ENCODE assay signal across 1 cellular context in genomic region chr2:70006447-70006784, GRCh38.
TF ChIP-seq lines count a peak whose summit lies in the region.

No MANE protein-coding gene starts in this region.

TF ChIP-seq in HepG2, 621 proteins besides CTCF, POLR2A, EP300 and RAD21 (continued from another document):
- TF ChIP-seq RNF219 (CRISPR knock-in tag; IDR thresholded peaks at IDR 0.05) (no peak), MTERF4 (CRISPR knock-in tag; IDR thresholded peaks at IDR 0.05) (0 out of 2 replicates have a peak, but pooled peaks have one; percentile 28)
TF ChIP-seq in HepG2: peak in this region for 2.
